ENCODE assay signal across 28 cellular contexts in the genomic region with DNA sequence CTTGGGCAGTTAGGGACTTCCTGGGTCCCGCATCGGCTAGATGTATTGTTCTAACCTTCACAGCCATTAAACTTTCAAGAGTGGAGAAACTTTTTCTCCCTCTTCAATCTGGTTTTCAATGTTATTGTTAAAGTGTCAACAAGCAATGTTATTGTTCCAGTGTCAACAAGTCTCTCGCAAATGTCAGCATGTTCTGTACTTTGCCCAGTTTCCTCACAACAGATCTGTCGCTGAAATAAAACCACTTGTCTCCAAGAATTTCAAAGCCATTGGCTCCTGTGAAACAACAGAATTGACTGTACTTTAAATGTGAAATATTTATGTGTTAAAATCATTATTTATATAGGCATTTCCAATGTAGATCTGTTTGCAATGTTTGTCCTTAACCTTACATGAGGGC.
"Had no signal": no experiment of that assay in that cellular context is flagged by ENCODE, and none has a peak within 500 bp of the region (broad histone marks: within the 10 kb centered on the region; RNA-seq: fewer than 3 reads in every experiment).

No MANE protein-coding gene starts in this region.

- H3K27ac Mint-ChIP-seq: mesothelial cell of epicardium; naive B cell; natural killer cell; nephron progenitor cell; neural progenitor cell; progenitor cell of endocrine pancreas; stimulated activated effector memory CD8-positive, alpha-beta T cell treated with anti-CD3 and anti-CD28 coated beads, Interleukin-12 subunit alpha, Interleukin-12 subunit beta, amount 100 ng/mL, for 72 hours; stimulated activated naive CD8-positive, alpha-beta T cell treated with anti-CD3 and anti-CD28 coated beads, Interleukin-15, Interleukin-2, amounts not matched to agents 100 ng/mL and 50 ng/mL, for 24 hours; type B pancreatic cell had no signal

- H2AFZ ChIP-seq: hepatocyte, neural progenitor cell had no signal

- H3K9ac ChIP-seq: neural progenitor cell had no signal

- H3K4me2 ChIP-seq: hepatocyte, neural progenitor cell had no signal

- FAIRE-seq: small intestine had no signal

- H3K27ac ChIP-seq: hepatocyte, left lung, neural progenitor cell, neutrophil, ovary, right atrium auricular region, sigmoid colon, spleen, suprapubic skin, tibial nerve, uterus had no signal

- H3K9me3 ChIP-seq: neutrophil, ovary, sigmoid colon, uterus had no signal

- DNase-seq: islet precursor cell; kidney glomerular epithelial cell; left cardiac atrium; left lung; mesendoderm; naive B cell; natural killer cell; nephron progenitor cell; occipital lobe; ovary; sigmoid colon; small intestine; spleen; stimulated activated CD4-positive, alpha-beta T cell treated with anti-CD3 and anti-CD28 coated beads, Interleukin-4, amount 100 ng/mL, for 24 hours; stimulated activated naive CD4-positive, alpha-beta T cell; uterus had no signal

- H3K36me3 Mint-ChIP-seq: mesothelial cell of epicardium; naive B cell; natural killer cell; neural progenitor cell; stimulated activated effector memory CD8-positive, alpha-beta T cell treated with anti-CD3 and anti-CD28 coated beads, Interleukin-12 subunit alpha, Interleukin-12 subunit beta, amount 100 ng/mL, for 72 hours; type B pancreatic cell had no signal

- H3K79me2 ChIP-seq: hepatocyte had no signal

- H3K4me3 ChIP-seq: hepatocyte, left lung, lung, neural progenitor cell, ovary, right atrium auricular region, sigmoid colon, spleen, suprapubic skin, tibial nerve, uterus had no signal

- H3K4me1 ChIP-seq: left lung, neural progenitor cell, right atrium auricular region, sigmoid colon, spleen, suprapubic skin, tibial nerve, uterus had no signal

- ATAC-seq: left cardiac atrium; left lung; natural killer cell; stimulated activated effector memory CD8-positive, alpha-beta T cell treated with anti-CD3 and anti-CD28 coated beads, Interleukin-12 subunit alpha, Interleukin-12 subunit beta, amount 100 ng/mL, for 72 hours had no signal

- H3K4me3 Mint-ChIP-seq: mesothelial cell of epicardium; naive B cell; natural killer cell; nephron progenitor cell; neural progenitor cell; stimulated activated effector memory CD8-positive, alpha-beta T cell treated with anti-CD3 and anti-CD28 coated beads, Interleukin-12 subunit alpha, Interleukin-12 subunit beta, amount 100 ng/mL, for 72 hours; stimulated activated naive CD8-positive, alpha-beta T cell treated with anti-CD3 and anti-CD28 coated beads, Interleukin-15, Interleukin-2, amounts not matched to agents 100 ng/mL and 50 ng/mL, for 24 hours; type B pancreatic cell had no signal

- H3K27me3 Mint-ChIP-seq: progenitor cell of endocrine pancreas had no signal

- H3K9me3 Mint-ChIP-seq: stimulated activated naive CD8-positive, alpha-beta T cell treated with anti-CD3 and anti-CD28 coated beads, Interleukin-15, Interleukin-2, amounts not matched to agents 100 ng/mL and 50 ng/mL, for 24 hours; type B pancreatic cell had no signal

- H3K27me3 ChIP-seq: hepatocyte, left lung, neural progenitor cell, neutrophil, ovary, right atrium auricular region, sigmoid colon, spleen, suprapubic skin, tibial nerve, uterus had no signal

- H3K36me3 ChIP-seq: left lung, neural progenitor cell, neutrophil, ovary, right atrium auricular region, sigmoid colon, spleen, suprapubic skin, tibial nerve, uterus had no signal

- H3K4me1 Mint-ChIP-seq: mesothelial cell of epicardium; naive B cell; natural killer cell; stimulated activated effector memory CD8-positive, alpha-beta T cell treated with anti-CD3 and anti-CD28 coated beads, Interleukin-12 subunit alpha, Interleukin-12 subunit beta, amount 100 ng/mL, for 72 hours had no signal
